ENCODE assay signal across 1 cellular context in the genomic region with DNA sequence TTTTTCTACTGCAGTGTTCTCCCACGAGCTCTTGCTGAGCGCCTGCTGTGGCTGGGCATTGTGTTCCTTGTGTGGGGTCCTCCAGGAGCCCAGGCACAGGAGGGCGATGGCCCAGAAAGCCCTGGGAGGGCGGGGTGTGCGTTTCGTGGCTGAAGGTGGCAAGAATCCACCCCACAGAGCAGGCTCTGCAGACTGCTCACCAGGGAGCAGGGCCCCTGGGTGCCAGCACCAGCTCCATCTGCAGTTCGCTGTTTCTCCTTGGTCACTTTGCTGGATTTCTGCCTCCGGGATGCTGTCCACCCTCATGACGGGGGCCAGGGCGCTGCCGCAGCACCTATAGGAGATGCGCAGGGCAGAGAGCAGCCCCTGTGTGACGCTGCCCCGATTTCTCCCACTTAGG.
TF ChIP-seq lines count a peak whose summit lies in the region.

No MANE protein-coding gene starts in this region.

TF ChIP-seq in H1, 55 proteins besides CTCF, POLR2A, EP300 and RAD21:
- TF ChIP-seq SIN3A (conservative IDR thresholded peaks at IDR 0.05 in 1 of 2, IDR thresholded peaks at IDR 0.05 in 1 of 2; ENCODE audit: low read depth in 1 of 2, low read length in 2 of 2) (no peak), JUN (IDR thresholded peaks at IDR 0.05; ENCODE audit: low read depth, low read length) (no peak), POU5F1 (IDR thresholded peaks at IDR 0.05; ENCODE audit: low read depth, low read length) (no peak), SAP30 (IDR thresholded peaks at IDR 0.05; ENCODE audit: insufficient read depth, insufficient replicate concordance, low read length) (no peak), HDAC2 (IDR thresholded peaks at IDR 0.05; ENCODE audit: borderline replicate concordance in 1 of 2, low read depth in 2 of 2, low read length in 2 of 2) (no peak), TAF1 (IDR thresholded peaks at IDR 0.05; ENCODE audit: low read depth, low read length) (no peak), RBBP5 (IDR thresholded peaks at IDR 0.05; ENCODE audit: borderline replicate concordance, low read depth, low read length) (no peak), SP4 (IDR thresholded peaks at IDR 0.05; ENCODE audit: low read length) (no peak), CBX8 (IDR thresholded peaks at IDR 0.05; ENCODE audit: borderline replicate concordance, low read depth, low read length) (no peak), BACH1 (IDR thresholded peaks at IDR 0.05; ENCODE audit: low read length) (no peak), CTBP2 (IDR thresholded peaks at IDR 0.05; ENCODE audit: borderline replicate concordance, insufficient read depth, insufficient read length, low read length) (no peak), SUZ12 (IDR thresholded peaks at IDR 0.05; ENCODE audit: low read length) (no peak), GABPA (IDR thresholded peaks at IDR 0.05; ENCODE audit: borderline replicate concordance, insufficient read depth, low read length) (no peak), RFX5 (IDR thresholded peaks at IDR 0.05; ENCODE audit: borderline replicate concordance, low read depth, low read length) (no peak)
- TF ChIP-seq, protein P1, sequence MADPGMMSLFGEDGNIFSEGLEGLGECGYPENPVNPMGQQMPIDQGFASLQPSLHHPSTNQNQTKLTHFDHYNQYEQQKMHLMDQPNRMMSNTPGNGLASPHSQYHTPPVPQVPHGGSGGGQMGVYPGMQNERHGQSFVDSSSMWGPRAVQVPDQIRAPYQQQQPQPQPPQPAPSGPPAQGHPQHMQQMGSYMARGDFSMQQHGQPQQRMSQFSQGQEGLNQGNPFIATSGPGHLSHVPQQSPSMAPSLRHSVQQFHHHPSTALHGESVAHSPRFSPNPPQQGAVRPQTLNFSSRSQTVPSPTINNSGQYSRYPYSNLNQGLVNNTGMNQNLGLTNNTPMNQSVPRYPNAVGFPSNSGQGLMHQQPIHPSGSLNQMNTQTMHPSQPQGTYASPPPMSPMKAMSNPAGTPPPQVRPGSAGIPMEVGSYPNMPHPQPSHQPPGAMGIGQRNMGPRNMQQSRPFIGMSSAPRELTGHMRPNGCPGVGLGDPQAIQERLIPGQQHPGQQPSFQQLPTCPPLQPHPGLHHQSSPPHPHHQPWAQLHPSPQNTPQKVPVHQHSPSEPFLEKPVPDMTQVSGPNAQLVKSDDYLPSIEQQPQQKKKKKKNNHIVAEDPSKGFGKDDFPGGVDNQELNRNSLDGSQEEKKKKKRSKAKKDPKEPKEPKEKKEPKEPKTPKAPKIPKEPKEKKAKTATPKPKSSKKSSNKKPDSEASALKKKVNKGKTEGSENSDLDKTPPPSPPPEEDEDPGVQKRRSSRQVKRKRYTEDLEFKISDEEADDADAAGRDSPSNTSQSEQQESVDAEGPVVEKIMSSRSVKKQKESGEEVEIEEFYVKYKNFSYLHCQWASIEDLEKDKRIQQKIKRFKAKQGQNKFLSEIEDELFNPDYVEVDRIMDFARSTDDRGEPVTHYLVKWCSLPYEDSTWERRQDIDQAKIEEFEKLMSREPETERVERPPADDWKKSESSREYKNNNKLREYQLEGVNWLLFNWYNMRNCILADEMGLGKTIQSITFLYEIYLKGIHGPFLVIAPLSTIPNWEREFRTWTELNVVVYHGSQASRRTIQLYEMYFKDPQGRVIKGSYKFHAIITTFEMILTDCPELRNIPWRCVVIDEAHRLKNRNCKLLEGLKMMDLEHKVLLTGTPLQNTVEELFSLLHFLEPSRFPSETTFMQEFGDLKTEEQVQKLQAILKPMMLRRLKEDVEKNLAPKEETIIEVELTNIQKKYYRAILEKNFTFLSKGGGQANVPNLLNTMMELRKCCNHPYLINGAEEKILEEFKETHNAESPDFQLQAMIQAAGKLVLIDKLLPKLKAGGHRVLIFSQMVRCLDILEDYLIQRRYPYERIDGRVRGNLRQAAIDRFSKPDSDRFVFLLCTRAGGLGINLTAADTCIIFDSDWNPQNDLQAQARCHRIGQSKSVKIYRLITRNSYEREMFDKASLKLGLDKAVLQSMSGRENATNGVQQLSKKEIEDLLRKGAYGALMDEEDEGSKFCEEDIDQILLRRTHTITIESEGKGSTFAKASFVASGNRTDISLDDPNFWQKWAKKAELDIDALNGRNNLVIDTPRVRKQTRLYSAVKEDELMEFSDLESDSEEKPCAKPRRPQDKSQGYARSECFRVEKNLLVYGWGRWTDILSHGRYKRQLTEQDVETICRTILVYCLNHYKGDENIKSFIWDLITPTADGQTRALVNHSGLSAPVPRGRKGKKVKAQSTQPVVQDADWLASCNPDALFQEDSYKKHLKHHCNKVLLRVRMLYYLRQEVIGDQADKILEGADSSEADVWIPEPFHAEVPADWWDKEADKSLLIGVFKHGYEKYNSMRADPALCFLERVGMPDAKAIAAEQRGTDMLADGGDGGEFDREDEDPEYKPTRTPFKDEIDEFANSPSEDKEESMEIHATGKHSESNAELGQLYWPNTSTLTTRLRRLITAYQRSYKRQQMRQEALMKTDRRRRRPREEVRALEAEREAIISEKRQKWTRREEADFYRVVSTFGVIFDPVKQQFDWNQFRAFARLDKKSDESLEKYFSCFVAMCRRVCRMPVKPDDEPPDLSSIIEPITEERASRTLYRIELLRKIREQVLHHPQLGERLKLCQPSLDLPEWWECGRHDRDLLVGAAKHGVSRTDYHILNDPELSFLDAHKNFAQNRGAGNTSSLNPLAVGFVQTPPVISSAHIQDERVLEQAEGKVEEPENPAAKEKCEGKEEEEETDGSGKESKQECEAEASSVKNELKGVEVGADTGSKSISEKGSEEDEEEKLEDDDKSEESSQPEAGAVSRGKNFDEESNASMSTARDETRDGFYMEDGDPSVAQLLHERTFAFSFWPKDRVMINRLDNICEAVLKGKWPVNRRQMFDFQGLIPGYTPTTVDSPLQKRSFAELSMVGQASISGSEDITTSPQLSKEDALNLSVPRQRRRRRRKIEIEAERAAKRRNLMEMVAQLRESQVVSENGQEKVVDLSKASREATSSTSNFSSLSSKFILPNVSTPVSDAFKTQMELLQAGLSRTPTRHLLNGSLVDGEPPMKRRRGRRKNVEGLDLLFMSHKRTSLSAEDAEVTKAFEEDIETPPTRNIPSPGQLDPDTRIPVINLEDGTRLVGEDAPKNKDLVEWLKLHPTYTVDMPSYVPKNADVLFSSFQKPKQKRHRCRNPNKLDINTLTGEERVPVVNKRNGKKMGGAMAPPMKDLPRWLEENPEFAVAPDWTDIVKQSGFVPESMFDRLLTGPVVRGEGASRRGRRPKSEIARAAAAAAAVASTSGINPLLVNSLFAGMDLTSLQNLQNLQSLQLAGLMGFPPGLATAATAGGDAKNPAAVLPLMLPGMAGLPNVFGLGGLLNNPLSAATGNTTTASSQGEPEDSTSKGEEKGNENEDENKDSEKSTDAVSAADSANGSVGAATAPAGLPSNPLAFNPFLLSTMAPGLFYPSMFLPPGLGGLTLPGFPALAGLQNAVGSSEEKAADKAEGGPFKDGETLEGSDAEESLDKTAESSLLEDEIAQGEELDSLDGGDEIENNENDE (IDR thresholded peaks at IDR 0.05; ENCODE audit: insufficient replicate concordance, low read length) = no peak
